Comparison of ENCODE assay signal across 23 cellular contexts in the genomic region with DNA sequence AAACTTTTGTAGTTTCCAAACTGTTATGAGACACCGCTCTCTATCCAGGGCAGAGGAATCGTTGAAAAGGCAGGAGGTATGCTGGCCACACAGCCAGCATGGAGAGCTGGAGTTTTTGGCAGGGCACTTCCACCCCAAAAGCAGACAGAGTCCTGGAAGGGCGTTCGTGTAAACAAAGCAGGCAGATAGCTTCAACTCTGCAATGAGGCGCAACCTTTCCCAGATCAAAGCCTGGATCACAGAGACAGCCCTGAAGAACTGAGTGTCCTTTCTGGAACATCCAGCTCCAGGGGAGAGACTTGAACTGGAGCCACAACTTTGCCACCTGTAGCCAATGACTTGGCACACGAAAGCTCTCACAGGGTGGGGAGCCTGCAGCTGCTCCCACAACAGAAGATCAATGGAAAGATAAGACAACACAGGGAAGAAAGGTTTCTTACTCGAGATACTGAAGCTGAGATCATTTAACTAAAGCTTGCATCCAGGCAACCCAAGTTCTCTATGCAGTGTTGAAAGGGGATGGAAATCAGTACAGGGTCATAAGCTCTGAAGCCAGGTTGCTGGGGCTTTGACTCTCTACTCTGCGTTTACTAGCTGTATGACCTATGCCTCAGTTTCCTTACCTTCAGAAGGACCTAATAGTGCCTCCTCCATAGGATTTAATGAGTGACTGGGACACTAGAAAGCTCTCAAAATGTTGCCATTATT.
A peak's percentile ranks its signal among the peaks of the same experiment; 100 is the strongest.
DNase-seq lines count a peak whose midpoint lies in the region; ATAC-seq, FAIRE-seq and TF ChIP-seq lines count a peak whose summit lies in the region.
"Had no signal": no experiment of that assay in that cellular context is flagged by ENCODE, and none has a peak within 500 bp of the region (broad histone marks: within the 10 kb centered on the region; RNA-seq: fewer than 3 reads in every experiment).

No MANE protein-coding gene starts in this region.

- H3K27me3 ChIP-seq in bronchial epithelial cell (ENCODE audit: control insufficient read depth, insufficient read depth, low read length) (no peaks in the 10 kb centered on the region), transverse colon (no peaks in the 10 kb centered on the region)

- H3K27ac Mint-ChIP-seq in osteocyte (ENCODE audit: unreplicated experiment) = peak overlapping the region; percentile 64
- H3K27ac Mint-ChIP-seq: activated CD8-positive, alpha-beta T cell treated with anti-CD3 and anti-CD28 coated beads for 36 hours; activated naive CD4-positive, alpha-beta T cell treated with anti-CD3 and anti-CD28 coated beads, Interleukin-2, amount 50 U/mL, for 24 hours; dendritic cell treated with granulocyte-macrophage colony-stimulating factor and Interleukin-4, amounts not matched to agents 40 ng/mL and 50 ng/mL, for 4 days; H9; natural killer cell treated with Interleukin-12 subunit alpha and Interleukin-12 subunit beta and Interleukin-15 and Interleukin-18, amount 100 ng/mL, for 72 hours; T-helper 1 cell treated with Interleukin-12 subunit alpha and Interleukin-12 subunit beta and Interleukin-4 antibody, amounts not matched to agents 30 μg/mL and 1 μg/mL, for 36 hours; WTC11 had no signal

- TF ChIP-seq POLR2A in transverse colon (IDR thresholded peaks at IDR 0.05) = no peak

- DNase-seq in bronchial epithelial cell (ENCODE audit: low read depth) (no peak), left cardiac atrium (no peak), osteocyte (ENCODE audit: extremely low spot score, unreplicated experiment) (no peak), transverse colon (peak; percentile 21), anterior cingulate cortex (lab: John Stamatoyannopoulos, UW) (no peak), SIG-M5 treated with dmso at 0.1 percent for 504 hours (lab: John Stamatoyannopoulos, UW; ENCODE audit: unreplicated experiment) (no peak), cortex of kidney (lab: John Stamatoyannopoulos, UW) (no peak)
- DNase-seq: activated CD8-positive, alpha-beta T cell treated with anti-CD3 and anti-CD28 coated beads for 36 hours; activated T-cell treated with anti-CD3 and anti-CD28 coated beads, Interleukin-2, amount 50 U/mL, for 4 hours; Caco-2; H9; IMR-90; MM.1S; NCI-H1694; retina; stimulated activated naive CD4-positive, alpha-beta T cell treated with Interleukin-2 at 50 U/mL for 16 hours had no signal

- in situ Hi-C loops in transverse colon (cut with MboI; ENCODE audit: low pct_ligation_motif_present in 1 of 4, low pct_unique_long_range_greater_than_20kb in 1 of 4, low sequenced_read_pairs in 3 of 4) = loop anchor here in 1 of 4 donors (25.0 kb wide), 1 partner anchor 174 kb away; no protein-coding TSS in a partner anchor

- intact Hi-C loops in left cardiac atrium (cut with DNase I) (no loop called here), transverse colon (cut with DNase I; ENCODE audit: low total_unique reads) (loop anchor here (5.0 to 10.0 kb wide), 3 partner anchors 92 to 271 kb away; no protein-coding TSS in a partner anchor)

- H3K4me3 ChIP-seq in bronchial epithelial cell (ENCODE audit: low read depth, low read length) = no peak overlapping the region
- no peak overlapping the region for H3K4me3 ChIP-seq in transverse colon
- H3K4me3 ChIP-seq: lung had no signal

- FAIRE-seq in bronchial epithelial cell (lab: Jason Lieb, UNC) = peak; percentile 40

- H3K4me1 ChIP-seq in transverse colon = peaks cover 0 to 36% (median 13%) of the 10 kb centered on the region in 4 donors
- H3K4me1 ChIP-seq: Caco-2 had no signal

- peaks cover 50% of the 10 kb centered on the region for H3K4me1 Mint-ChIP-seq in osteocyte (ENCODE audit: unreplicated experiment)
- H3K4me1 Mint-ChIP-seq: activated naive CD4-positive, alpha-beta T cell treated with anti-CD3 and anti-CD28 coated beads, Interleukin-2, amount 50 U/mL, for 24 hours; WTC11 had no signal

- H3K4me3 Mint-ChIP-seq in osteocyte (ENCODE audit: unreplicated experiment) = no peak overlapping the region
- H3K4me3 Mint-ChIP-seq: activated CD8-positive, alpha-beta T cell treated with anti-CD3 and anti-CD28 coated beads for 36 hours; activated naive CD4-positive, alpha-beta T cell treated with anti-CD3 and anti-CD28 coated beads, Interleukin-2, amount 50 U/mL, for 24 hours; activated T-cell treated with anti-CD3 and anti-CD28 coated beads, Interleukin-2, amount 50 U/mL, for 4 hours; dendritic cell treated with granulocyte-macrophage colony-stimulating factor and Interleukin-4, amounts not matched to agents 40 ng/mL and 50 ng/mL, for 4 days; H9; natural killer cell treated with Interleukin-12 subunit alpha and Interleukin-12 subunit beta and Interleukin-15 and Interleukin-18, amount 100 ng/mL, for 72 hours; T-helper 1 cell treated with Interleukin-12 subunit alpha and Interleukin-12 subunit beta and Interleukin-4 antibody, amounts not matched to agents 30 μg/mL and 1 μg/mL, for 36 hours; WTC11 had no signal

- no peak for TF ChIP-seq EP300 in transverse colon (IDR thresholded peaks at IDR 0.05; ENCODE audit: low read depth)

- H3K27me3 Mint-ChIP-seq in osteocyte (ENCODE audit: unreplicated experiment) = peaks cover 4% of the 10 kb centered on the region

- H3K27ac ChIP-seq in transverse colon = peak overlapping the region; percentile 36 to 80 (median 72)
- H3K27ac ChIP-seq: HL-60 had no signal

- H3K9me3 Mint-ChIP-seq in osteocyte (ENCODE audit: unreplicated experiment) = peaks cover 7% of the 10 kb centered on the region
- H3K9me3 Mint-ChIP-seq: activated CD8-positive, alpha-beta T cell treated with anti-CD3 and anti-CD28 coated beads for 36 hours; activated naive CD4-positive, alpha-beta T cell treated with anti-CD3 and anti-CD28 coated beads, Interleukin-2, amount 50 U/mL, for 24 hours; activated T-cell treated with anti-CD3 and anti-CD28 coated beads, Interleukin-2, amount 50 U/mL, for 4 hours; dendritic cell treated with granulocyte-macrophage colony-stimulating factor and Interleukin-4, amounts not matched to agents 40 ng/mL and 50 ng/mL, for 4 days; H9; natural killer cell treated with Interleukin-12 subunit alpha and Interleukin-12 subunit beta and Interleukin-15 and Interleukin-18, amount 100 ng/mL, for 72 hours; T-helper 1 cell treated with Interleukin-12 subunit alpha and Interleukin-12 subunit beta and Interleukin-4 antibody, amounts not matched to agents 30 μg/mL and 1 μg/mL, for 36 hours; WTC11 had no signal

- no peaks in the 10 kb centered on the region for H3K9me3 ChIP-seq in transverse colon
- H3K9me3 ChIP-seq: Caco-2 had no signal

- peak; percentile 36 to 64 for ATAC-seq in left cardiac atrium
- ATAC-seq: activated CD8-positive, alpha-beta T cell treated with anti-CD3 and anti-CD28 coated beads for 36 hours; activated T-cell treated with anti-CD3 and anti-CD28 coated beads, Interleukin-2, amount 50 U/mL, for 4 hours; natural killer cell treated with Interleukin-12 subunit alpha and Interleukin-12 subunit beta and Interleukin-15 and Interleukin-18, amount 100 ng/mL, for 72 hours; WTC11 had no signal

- H3K36me3 ChIP-seq in bronchial epithelial cell (ENCODE audit: control insufficient read depth, insufficient read depth, low read length) = no peaks in the 10 kb centered on the region
- H3K36me3 ChIP-seq in transverse colon = no peaks in the 10 kb centered on the region

- H3K36me3 Mint-ChIP-seq in osteocyte (ENCODE audit: unreplicated experiment) = peaks cover 8% of the 10 kb centered on the region
- H3K36me3 Mint-ChIP-seq: activated naive CD4-positive, alpha-beta T cell treated with anti-CD3 and anti-CD28 coated beads, Interleukin-2, amount 50 U/mL, for 24 hours; natural killer cell treated with Interleukin-12 subunit alpha and Interleukin-12 subunit beta and Interleukin-15 and Interleukin-18, amount 100 ng/mL, for 72 hours; WTC11 had no signal

- WGBS in transverse colon (ENCODE audit: low coverage in 1 of 2), 2 donors = 44% methylated on average over 8 of the region's 8 CpGs; no CpG with 5 or more reads in 1 of the 2 donors

- TF ChIP-seq CTCF in bronchial epithelial cell (IDR thresholded peaks at IDR 0.05; ENCODE audit: insufficient read depth, low read length, severe bottlenecking) = no peak
- no peak for TF ChIP-seq CTCF in osteocyte (IDR thresholded peaks at IDR 0.05)
- no peak for TF ChIP-seq CTCF in transverse colon (IDR thresholded peaks at IDR 0.05)
